In genomic region chr7:98211676-98212531, GRCh38 we compare ENCODE assay signal across 1 cellular context.
TF ChIP-seq lines count a peak whose summit lies in the region.

No MANE protein-coding gene starts in this region.

TF ChIP-seq in HepG2, 621 proteins besides CTCF, POLR2A, EP300 and RAD21 (continued from another document and continues in another):
- TF ChIP-seq ZNF576 (CRISPR knock-in tag; IDR thresholded peaks at IDR 0.05), result peak; percentile 54; the same call in 1 of the 2 replicates
- no peak for TF ChIP-seq BORCS8-MEF2B (CRISPR knock-in tag; IDR thresholded peaks at IDR 0.05)
- TF ChIP-seq TRAFD1 (CRISPR knock-in tag; IDR thresholded peaks at IDR 0.05; ENCODE audit: borderline replicate concordance), result no peak
- no peak for TF ChIP-seq ZNF407 (CRISPR knock-in tag; IDR thresholded peaks at IDR 0.05; ENCODE audit: not compliant biosample characterization)
- TF ChIP-seq SNRNP70 (IDR thresholded peaks at IDR 0.05; ENCODE audit: low read depth, low read length), result no peak
- TF ChIP-seq TGIF2 (CRISPR knock-in tag; IDR thresholded peaks at IDR 0.05), result peak; percentile 66; the same call in 1 of the 2 replicates
- no peak for TF ChIP-seq FOXM1 (CRISPR knock-in tag; IDR thresholded peaks at IDR 0.05)
- no peak for TF ChIP-seq CAMTA2 (CRISPR knock-in tag; IDR thresholded peaks at IDR 0.05; ENCODE audit: borderline replicate concordance)
- TF ChIP-seq KMT2A (CRISPR knock-in tag; IDR thresholded peaks at IDR 0.05), result no peak
- no peak for TF ChIP-seq HNRNPUL1 (IDR thresholded peaks at IDR 0.05; ENCODE audit: low read depth, low read length)
- no peak for TF ChIP-seq DBP (CRISPR knock-in tag; IDR thresholded peaks at IDR 0.05; ENCODE audit: not compliant biosample characterization)
- TF ChIP-seq ONECUT2 (CRISPR knock-in tag; IDR thresholded peaks at IDR 0.05), result no peak
- no peak for TF ChIP-seq PAX8 (CRISPR knock-in tag; IDR thresholded peaks at IDR 0.05; ENCODE audit: borderline replicate concordance)
- TF ChIP-seq ETV5 (CRISPR knock-in tag; IDR thresholded peaks at IDR 0.05; ENCODE audit: borderline replicate concordance), result peak; percentile 56; the same call in 1 of the 2 replicates
- peak; percentile 78; the same call in 1 of the 2 replicates for TF ChIP-seq TARDBP (CRISPR knock-in tag; IDR thresholded peaks at IDR 0.05)
- TF ChIP-seq MXD3 (CRISPR knock-in tag; IDR thresholded peaks at IDR 0.05), result peak; percentile 46; the same call in 1 of the 2 replicates
- TF ChIP-seq FOXP1 (IDR thresholded peaks at IDR 0.05), result no peak
- TF ChIP-seq FOXP1 (CRISPR knock-in tag; IDR thresholded peaks at IDR 0.05), result 0 out of 2 replicates have a peak, but pooled peaks have one; percentile 16
- TF ChIP-seq EHMT2 (IDR thresholded peaks at IDR 0.05; ENCODE audit: borderline replicate concordance, low read depth, low read length), result no peak
- TF ChIP-seq ZNF414 (CRISPR knock-in tag; IDR thresholded peaks at IDR 0.05), result no peak
- no peak for TF ChIP-seq HMGA1 (CRISPR knock-in tag; conservative IDR thresholded peaks at IDR 0.05)
- TF ChIP-seq SRSF1 (optimal IDR thresholded peaks at IDR 0.05; ENCODE audit: low read depth, low read length), result peak; percentile 38
- no peak for TF ChIP-seq ZXDC (CRISPR knock-in tag; IDR thresholded peaks at IDR 0.05)
- no peak for TF ChIP-seq ZNF44 (CRISPR knock-in tag; IDR thresholded peaks at IDR 0.05)
- peak; percentile 63; the same call in 1 of the 2 replicates for TF ChIP-seq ZNF460 (CRISPR knock-in tag; IDR thresholded peaks at IDR 0.05; ENCODE audit: borderline replicate concordance)
- TF ChIP-seq ZNF558 (CRISPR knock-in tag; IDR thresholded peaks at IDR 0.05; ENCODE audit: borderline replicate concordance), result no peak
- 0 out of 2 replicates have a peak, but pooled peaks have one; percentile 32 for TF ChIP-seq NCOA2 (CRISPR knock-in tag; IDR thresholded peaks at IDR 0.05)
- no peak for TF ChIP-seq SIN3A (IDR thresholded peaks at IDR 0.05; ENCODE audit: borderline replicate concordance, low read depth, low read length)
- no peak for TF ChIP-seq SOX5 (CRISPR knock-in tag; IDR thresholded peaks at IDR 0.05; ENCODE audit: borderline replicate concordance)
- no peak for TF ChIP-seq SMAD9 (CRISPR knock-in tag; IDR thresholded peaks at IDR 0.05)
- TF ChIP-seq ZNF740 (CRISPR knock-in tag; IDR thresholded peaks at IDR 0.05), result 0 out of 2 replicates have a peak, but pooled peaks have one; percentile 40
- TF ChIP-seq TCF7L2 (IDR thresholded peaks at IDR 0.05; ENCODE audit: low read depth, low read length), result no peak
- TF ChIP-seq ZNF598 (CRISPR knock-in tag; IDR thresholded peaks at IDR 0.05; ENCODE audit: borderline replicate concordance), result no peak
- TF ChIP-seq SP140L (CRISPR knock-in tag; IDR thresholded peaks at IDR 0.05; ENCODE audit: borderline replicate concordance), result no peak
- no peak for TF ChIP-seq ZNF446 (CRISPR knock-in tag; IDR thresholded peaks at IDR 0.05)
- 0 out of 2 replicates have a peak, but pooled peaks have one; percentile 43 for TF ChIP-seq ZNF546 (CRISPR knock-in tag; conservative IDR thresholded peaks at IDR 0.05)
- TF ChIP-seq ZNF496 (CRISPR knock-in tag; IDR thresholded peaks at IDR 0.05; ENCODE audit: insufficient replicate concordance), result no peak
- TF ChIP-seq ZMYM4 (CRISPR knock-in tag; IDR thresholded peaks at IDR 0.05), result peak; percentile 49; the same call in 1 of the 2 replicates
- TF ChIP-seq MLX (CRISPR knock-in tag; IDR thresholded peaks at IDR 0.05), result 0 out of 2 replicates have a peak, but pooled peaks have one; percentile 39
- 0 out of 2 replicates have a peak, but pooled peaks have one; percentile 55 for TF ChIP-seq TRIM24 (CRISPR knock-in tag; IDR thresholded peaks at IDR 0.05)
- no peak for TF ChIP-seq TFAP4 (IDR thresholded peaks at IDR 0.05; ENCODE audit: borderline replicate concordance, low read depth)
- TF ChIP-seq ZNF556 (CRISPR knock-in tag; IDR thresholded peaks at IDR 0.05; ENCODE audit: borderline replicate concordance), result peak; percentile 58; the same call in 1 of the 2 replicates
- TF ChIP-seq JUND (CRISPR knock-in tag; IDR thresholded peaks at IDR 0.05), result peak; percentile 99
- TF ChIP-seq ZBTB2 (CRISPR knock-in tag; IDR thresholded peaks at IDR 0.05; ENCODE audit: low read depth), result 0 out of 2 replicates have a peak, but pooled peaks have one; percentile 22
- no peak for TF ChIP-seq ZNF781 (CRISPR knock-in tag; IDR thresholded peaks at IDR 0.05; ENCODE audit: borderline replicate concordance, not compliant biosample characterization)
- TF ChIP-seq ZFP1 (CRISPR knock-in tag; IDR thresholded peaks at IDR 0.05), result no peak
- no peak for TF ChIP-seq DR1 (CRISPR knock-in tag; IDR thresholded peaks at IDR 0.05)
- TF ChIP-seq HNRNPL (IDR thresholded peaks at IDR 0.05; ENCODE audit: low read depth, low read length), result peak; percentile 84
- TF ChIP-seq ZNF619 (CRISPR knock-in tag; IDR thresholded peaks at IDR 0.05), result no peak
